ENCODE assay signal across 8 cellular contexts in the genomic region with DNA sequence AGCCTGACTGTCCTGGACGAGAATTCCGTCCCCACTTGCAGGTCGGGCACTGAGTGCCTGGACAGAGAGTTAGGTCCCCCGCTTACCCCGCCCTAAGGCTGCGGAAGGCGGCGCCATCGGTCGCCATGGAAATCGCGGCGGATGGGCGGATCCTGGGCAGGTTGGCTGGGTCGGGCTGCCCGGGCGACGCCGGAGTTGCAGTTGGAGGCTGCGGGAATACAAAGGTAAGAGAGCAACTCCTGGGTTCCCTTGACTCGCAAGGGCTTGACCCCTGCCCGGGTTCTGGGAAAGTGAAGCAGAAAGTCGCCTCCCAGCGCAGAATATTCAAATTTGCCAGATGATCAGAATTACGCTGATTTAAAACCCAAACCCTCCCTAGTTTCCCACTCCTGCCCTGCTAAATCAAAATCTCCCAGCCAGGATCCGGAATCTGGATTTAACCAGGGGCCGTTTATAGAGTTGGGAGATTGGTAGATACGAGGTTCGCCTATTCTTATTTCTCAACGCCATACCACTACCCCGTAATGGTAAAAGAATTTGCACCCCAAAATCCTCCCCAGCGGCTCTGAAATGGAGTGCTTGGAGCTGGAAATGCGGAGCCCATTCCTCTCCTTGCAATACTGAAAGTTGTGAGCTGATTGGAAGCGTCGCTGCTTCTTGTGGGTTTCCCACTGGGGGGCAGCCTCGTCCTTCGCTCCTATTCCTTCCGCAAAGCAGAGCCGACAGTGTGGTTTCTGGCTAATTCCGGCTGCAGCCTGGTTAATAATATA.
DNase-seq lines count a peak whose midpoint lies in the region; ATAC-seq and TF ChIP-seq lines count a peak whose summit lies in the region.

No MANE protein-coding gene starts in this region.

- H3K27ac Mint-ChIP-seq in activated naive CD8-positive, alpha-beta T cell = no peak overlapping the region
- no peak overlapping the region for H3K27ac Mint-ChIP-seq in nephron progenitor cell

- peaks cover 6% of the 10 kb centered on the region for H3K9me3 Mint-ChIP-seq in activated naive CD8-positive, alpha-beta T cell (ENCODE audit: low read depth)
- peaks cover 32% of the 10 kb centered on the region for H3K9me3 Mint-ChIP-seq in nephron progenitor cell

- no peak for ATAC-seq in GM21723 (IDR thresholded peaks at IDR 0.05; ENCODE audit: unreplicated experiment)

- no peaks in the 10 kb centered on the region for H3K36me3 Mint-ChIP-seq in activated naive CD8-positive, alpha-beta T cell
- H3K36me3 Mint-ChIP-seq in nephron progenitor cell (ENCODE audit: low read depth) = no peaks in the 10 kb centered on the region

- CTCF ChIA-PET in HEK293T (lab: Yijun Ruan, JAX) = no interaction called here

- POLR2A ChIA-PET in HEK293T (lab: Yijun Ruan, JAX) = no interaction called here

- peaks cover 6% of the 10 kb centered on the region for H3K4me1 Mint-ChIP-seq in activated naive CD8-positive, alpha-beta T cell (ENCODE audit: low read depth)
- peaks cover 17% of the 10 kb centered on the region for H3K4me1 Mint-ChIP-seq in nephron progenitor cell

- DNase-seq in EL (peak; percentile 46), HEK293T (ENCODE audit: extremely low spot score) (peak; percentile 82), NCI-H2081 treated with DMSO at 0.1 percent for 48 hours (lab: John Stamatoyannopoulos, UW) (peak; percentile 37), glomerular visceral epithelial cell (ENCODE audit: extremely low spot score) (peak; percentile 90), nephron progenitor cell (peak; percentile 78)
- DNase-seq in activated effector memory CD4-positive, alpha-beta T cell treated with Interleukin-2 at 50 U/mL for 16 hours = no peak

- peak overlapping the region; percentile 78 for H3K4me3 Mint-ChIP-seq in activated naive CD8-positive, alpha-beta T cell
- H3K4me3 Mint-ChIP-seq in nephron progenitor cell = peak overlapping the region; percentile 92

- TF ChIP-seq CTCF in nephron progenitor cell (IDR thresholded peaks at IDR 0.05) = peak; percentile 46

- H3K27me3 Mint-ChIP-seq in activated naive CD8-positive, alpha-beta T cell = peaks cover 31% of the 10 kb centered on the region
- peaks cover 11% of the 10 kb centered on the region for H3K27me3 Mint-ChIP-seq in nephron progenitor cell (ENCODE audit: low read depth, poor library complexity)

TF ChIP-seq in HEK293T, 16 proteins besides CTCF, POLR2A, EP300 and RAD21:
- 0 out of 2 replicates have a peak, but pooled peaks have one; percentile 27 for TF ChIP-seq L3MBTL2 (conservative IDR thresholded peaks at IDR 0.05)
- no peak for TF ChIP-seq SP1 (IDR thresholded peaks at IDR 0.05)
